1 cellular context compared by ENCODE assay signal in the genomic region with DNA sequence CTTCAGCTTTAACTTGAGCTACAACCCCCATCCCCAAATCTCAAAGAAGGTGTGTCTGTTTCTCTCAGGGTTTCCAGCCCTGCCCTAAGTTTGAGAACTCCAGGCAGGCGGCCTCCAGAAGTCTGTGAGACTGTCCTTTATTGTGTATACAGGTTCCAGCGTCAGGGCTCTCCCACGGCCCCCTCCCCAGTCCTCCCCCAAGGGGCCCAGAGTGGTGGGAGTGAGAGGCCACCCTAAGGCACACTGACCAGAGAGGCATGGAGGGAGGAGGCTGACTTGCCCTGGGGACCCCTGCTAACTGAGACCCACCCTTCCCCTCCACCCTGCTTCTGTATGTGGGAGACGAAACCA.
TF ChIP-seq lines count a peak whose summit lies in the region.

No MANE protein-coding gene starts in this region.

TF ChIP-seq in H1, 55 proteins besides CTCF, POLR2A, EP300 and RAD21:
- TF ChIP-seq CBX8 (IDR thresholded peaks at IDR 0.05; ENCODE audit: borderline replicate concordance, low read depth, low read length) (no peak), TBP (IDR thresholded peaks at IDR 0.05; ENCODE audit: low read depth, low read length) (no peak), BCL11A (IDR thresholded peaks at IDR 0.05; ENCODE audit: low read depth in 2 of 2, low read length in 2 of 2) (no peak), SIN3A (conservative IDR thresholded peaks at IDR 0.05 in 1 of 2, IDR thresholded peaks at IDR 0.05 in 1 of 2; ENCODE audit: low read depth in 1 of 2, low read length in 2 of 2) (no peak), EGR1 (IDR thresholded peaks at IDR 0.05; ENCODE audit: borderline replicate concordance, low read depth, low read length) (no peak), SP4 (IDR thresholded peaks at IDR 0.05; ENCODE audit: low read length) (no peak), TAF1 (IDR thresholded peaks at IDR 0.05; ENCODE audit: low read depth, low read length) (no peak), SIX5 (IDR thresholded peaks at IDR 0.05; ENCODE audit: low read depth, low read length) (no peak), HDAC2 (IDR thresholded peaks at IDR 0.05; ENCODE audit: borderline replicate concordance in 1 of 2, low read depth in 2 of 2, low read length in 2 of 2) (no peak), POU5F1 (IDR thresholded peaks at IDR 0.05; ENCODE audit: low read depth, low read length) (no peak), SRF (IDR thresholded peaks at IDR 0.05; ENCODE audit: low read depth, low read length) (no peak), SUZ12 (IDR thresholded peaks at IDR 0.05; ENCODE audit: low read length) (no peak), BACH1 (IDR thresholded peaks at IDR 0.05; ENCODE audit: low read length) (no peak), EZH2 (IDR thresholded peaks at IDR 0.05; ENCODE audit: low read depth, low read length, severe bottlenecking) (no peak), ATF3 (IDR thresholded peaks at IDR 0.05; ENCODE audit: insufficient read depth, low read depth, low read length) (no peak), E2F6 (IDR thresholded peaks at IDR 0.05) (no peak), TCF12 (IDR thresholded peaks at IDR 0.05; ENCODE audit: low read depth, low read length) (no peak), GABPA (IDR thresholded peaks at IDR 0.05; ENCODE audit: borderline replicate concordance, insufficient read depth, low read length) (no peak)
